In the genomic region with DNA sequence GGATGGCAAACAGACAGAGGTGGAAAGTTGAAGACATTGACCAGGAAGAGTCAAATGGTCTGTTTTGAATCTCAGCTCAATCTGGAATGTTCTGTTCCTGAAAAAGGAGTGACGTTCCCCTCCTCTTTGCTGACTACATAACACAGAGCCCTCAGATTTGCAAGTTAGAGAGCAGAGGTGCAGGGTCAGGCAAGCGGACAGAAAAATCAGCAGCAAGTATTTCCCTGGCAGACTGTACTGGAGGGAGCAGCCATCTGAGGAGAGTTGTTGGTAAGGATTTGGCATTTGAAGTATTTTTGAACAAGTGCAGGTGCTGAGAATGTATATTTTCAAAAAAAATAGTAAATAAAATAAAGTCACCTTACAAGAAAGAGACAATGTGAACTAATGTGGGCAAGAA, we compare ENCODE assay signal across 1 cellular context.
TF ChIP-seq lines count a peak whose summit lies in the region.

No MANE protein-coding gene starts in this region.

TF ChIP-seq in H1, 55 proteins besides CTCF, POLR2A, EP300 and RAD21:
- TF ChIP-seq RBBP5 (IDR thresholded peaks at IDR 0.05; ENCODE audit: borderline replicate concordance, low read depth, low read length) (no peak), CBX5 (IDR thresholded peaks at IDR 0.05; ENCODE audit: low read depth, low read length) (no peak), ASH2L (IDR thresholded peaks at IDR 0.05; ENCODE audit: low read length) (no peak), GTF2F1 (IDR thresholded peaks at IDR 0.05; ENCODE audit: borderline replicate concordance, low read depth, low read length) (no peak), POU5F1 (IDR thresholded peaks at IDR 0.05; ENCODE audit: low read depth, low read length) (no peak), CREB1 (IDR thresholded peaks at IDR 0.05) (no peak), SIN3A (conservative IDR thresholded peaks at IDR 0.05 in 1 of 2, IDR thresholded peaks at IDR 0.05 in 1 of 2; ENCODE audit: low read depth in 1 of 2, low read length in 2 of 2) (no peak), KDM1A (IDR thresholded peaks at IDR 0.05; ENCODE audit: borderline replicate concordance, low read length) (no peak), SP1 (IDR thresholded peaks at IDR 0.05; ENCODE audit: low read depth, low read length) (no peak), NANOG (IDR thresholded peaks at IDR 0.05; ENCODE audit: insufficient read depth, low read depth, low read length, poor library complexity, severe bottlenecking) (no peak)
